25 cellular contexts compared by ENCODE assay signal in the genomic region with DNA sequence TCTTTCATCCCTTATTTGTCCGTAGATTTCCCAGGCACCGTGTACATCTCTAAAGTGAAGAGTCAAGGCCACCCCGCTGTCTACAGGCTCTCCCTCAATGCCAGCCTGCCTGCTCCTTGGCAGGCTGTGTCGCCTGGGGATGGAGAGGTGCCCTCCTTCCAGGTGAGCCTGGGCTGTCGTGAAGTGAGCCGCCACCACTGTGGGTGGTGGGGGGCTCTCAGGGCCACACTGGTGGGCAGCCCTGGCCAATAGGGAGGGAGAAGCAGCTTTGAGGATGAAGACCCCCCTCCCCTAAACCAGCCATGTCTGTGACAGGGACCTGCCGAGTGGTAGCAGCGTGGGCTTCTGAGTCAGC. TPM values are rescaled to one million over a fixed set of nuclear protein-coding genes. Genes with fewer than 3 reads are reported as not detected.
"Had no signal": no experiment of that assay in that cellular context is flagged by ENCODE, and none has a peak within 500 bp of the region (broad histone marks: within the 10 kb centered on the region; RNA-seq: fewer than 3 reads in every experiment).

No MANE protein-coding gene starts in this region.

- H3K36me3 Mint-ChIP-seq: memory B cell, mesothelial cell of epicardium had no signal

- H3K27me3 ChIP-seq: dorsolateral prefrontal cortex, left lung, neutrophil, ovary, testis, tibial nerve had no signal

- ATAC-seq: esophagus mucosa, heart right ventricle, left lung, lower lobe of right lung, right cardiac atrium had no signal

- H3K36me3 ChIP-seq: heart right ventricle, left lung, lower lobe of right lung, neutrophil, ovary, tibial nerve had no signal

- H3K4me3 Mint-ChIP-seq: central memory CD8-positive, alpha-beta T cell; memory B cell; mesothelial cell of epicardium; nephron progenitor cell; stimulated activated naive CD8-positive, alpha-beta T cell treated with anti-CD3 and anti-CD28 coated beads, Interleukin-15, Interleukin-2, amounts not matched to agents 100 ng/mL and 50 ng/mL, for 24 hours had no signal

- H3K4me1 Mint-ChIP-seq: central memory CD8-positive, alpha-beta T cell; memory B cell; mesothelial cell of epicardium had no signal

- H3K9me3 Mint-ChIP-seq: central memory CD8-positive, alpha-beta T cell; memory B cell; mesothelial cell of epicardium; nephron progenitor cell; stimulated activated naive CD8-positive, alpha-beta T cell treated with anti-CD3 and anti-CD28 coated beads, Interleukin-15, Interleukin-2, amounts not matched to agents 100 ng/mL and 50 ng/mL, for 24 hours had no signal

- DNase-seq: cortex of kidney; effector CD8-positive, alpha-beta T cell; heart right ventricle; hypothalamus; lower lobe of right lung; nephron progenitor cell; right cardiac atrium; stimulated activated CD4-positive, alpha-beta T cell treated with anti-CD3 and anti-CD28 coated beads, Interleukin-2, amount 100 ng/mL, for 48 hours; testis had no signal

- H3K4me1 ChIP-seq: heart right ventricle, left lung, lower lobe of right lung, testis, tibial nerve had no signal

- H3K9me3 ChIP-seq: heart right ventricle, left lung, lower lobe of right lung, neutrophil, ovary, testis, tibial nerve had no signal

- H3K27ac ChIP-seq: dorsolateral prefrontal cortex, heart right ventricle, left lung, lower lobe of right lung, neutrophil, ovary, testis, tibial nerve had no signal

- H3K4me3 ChIP-seq: dorsolateral prefrontal cortex, heart right ventricle, left lung, lower lobe of right lung, ovary, smooth muscle cell, testis, tibial nerve had no signal

- H3K27me3 Mint-ChIP-seq: central memory CD8-positive, alpha-beta T cell; progenitor cell of endocrine pancreas; stimulated activated naive CD8-positive, alpha-beta T cell treated with anti-CD3 and anti-CD28 coated beads, Interleukin-15, Interleukin-2, amounts not matched to agents 100 ng/mL and 50 ng/mL, for 24 hours had no signal

- H3K27ac Mint-ChIP-seq: memory B cell; mesothelial cell of epicardium; nephron progenitor cell; progenitor cell of endocrine pancreas; stimulated activated naive CD8-positive, alpha-beta T cell treated with anti-CD3 and anti-CD28 coated beads, Interleukin-15, Interleukin-2, amounts not matched to agents 100 ng/mL and 50 ng/mL, for 24 hours had no signal

- FAIRE-seq: endometrium, frontal cortex, keratinocyte had no signal

- H3K4me2 ChIP-seq: smooth muscle cell had no signal

RNA-seq across cellular contexts. Expression of a gene that starts 46.2 kb away (rescaled TPM):
- total RNA-seq: esophagus mucosa, fibroblast of lung, smooth muscle cell had no signal
- polyA plus RNA-seq: keratinocyte had no signal
